8 cellular contexts compared by ENCODE assay signal in genomic region chr12:10213168-10214130, GRCh38. TPM values are rescaled to one million over a fixed set of nuclear protein-coding genes. Genes with fewer than 3 reads are reported as not detected.
DNase-seq lines count a peak whose midpoint lies in the region; ATAC-seq and TF ChIP-seq lines count a peak whose summit lies in the region.

No MANE protein-coding gene starts in this region.

- H3K36me3 ChIP-seq in A673 (ENCODE audit: insufficient read depth, low read length, poor library complexity, severe bottlenecking) = peaks cover 5% of the 10 kb centered on the region

- no peaks in the 10 kb centered on the region for H3K27me3 Mint-ChIP-seq in nephron (ENCODE audit: low read depth)

- CTCF ChIA-PET in A673 (lab: Charles Lee) (interaction anchor here (0.7 to 1.4 kb wide), 2 partner anchors 61 to 360 kb away, joined by 3 to 9 read pairs; no protein-coding TSS in a partner anchor), RWPE1 (lab: Yijun Ruan, JAX) (no interaction called here)

- DNase-seq in A673 (ENCODE audit: low spot score) (peak; percentile 78), RWPE1 (ENCODE audit: low spot score) (peak; percentile 48), fibroblast of the conjunctiva (ENCODE audit: low read depth) (peak; percentile 68)
- peak; percentile 75 for DNase-seq in activated T-helper 9 cell treated with anti-CD3 and anti-CD28 coated beads, Interleukin-2, amount 50 U/mL, for 16 hours (ENCODE audit: low read depth)
- DNase-seq in stimulated activated naive CD4-positive, alpha-beta T cell (lab: John Stamatoyannopoulos, UW) = peak; percentile 50 to 71 (median 58)

- peak overlapping the region; percentile 96 to 97 (median 97) for H3K4me3 Mint-ChIP-seq in nephron

- no peaks in the 10 kb centered on the region for H3K27me3 ChIP-seq in A673 (replicated peaks; ENCODE audit: insufficient read depth, low read depth, low read length, poor library complexity)

- peaks cover 7% of the 10 kb centered on the region for H3K4me1 ChIP-seq in A673 (ENCODE audit: insufficient read depth, low read length, poor library complexity, severe bottlenecking)

- POLR2A ChIA-PET in A673 (lab: Charles Lee; ENCODE audit: low non-redundant PET) (no interaction called here), RWPE1 (lab: Yijun Ruan, JAX; ENCODE audit: low non-redundant PET) (no interaction called here)

- intact Hi-C loops in A673 (cut with micrococcal nuclease; ENCODE audit: unreplicated experiment) = no loop called here

- H3K27ac Mint-ChIP-seq in nephron = peak overlapping the region; percentile 98 to 99 (median 98)

- no peaks in the 10 kb centered on the region for H3K9me3 ChIP-seq in A673 (ENCODE audit: low read depth, low read length, poor library complexity, severe bottlenecking)

- no TSS peak for BruUV-seq in A673 (replicated peaks; lab: Mats Ljungman, UMichigan)

- H3K27ac ChIP-seq in A673 (ENCODE audit: low read depth, low read length, poor library complexity, severe bottlenecking) (peak overlapping the region; percentile 94), RWPE1 (peak overlapping the region; percentile 86)

- ATAC-seq in GM18520 (IDR thresholded peaks at IDR 0.05; ENCODE audit: unreplicated experiment) = peak; percentile 50
- peak; percentile 59 for ATAC-seq in HG03378 (IDR thresholded peaks at IDR 0.05; ENCODE audit: unreplicated experiment)

- H3K4me1 Mint-ChIP-seq in nephron = peaks cover 24% of the 10 kb centered on the region

- peaks cover 5% of the 10 kb centered on the region for H3K36me3 Mint-ChIP-seq in nephron (ENCODE audit: low read depth)

- TF ChIP-seq CTCF in A673 (conservative IDR thresholded peaks at IDR 0.05; ENCODE audit: low read depth, low read length) (no peak), RWPE1 (conservative IDR thresholded peaks at IDR 0.05; ENCODE audit: low read depth) (no peak), nephron (IDR thresholded peaks at IDR 0.05; ENCODE audit: unreplicated experiment in 3 of 3) (no peak)

- no peaks in the 10 kb centered on the region for H3K9me3 Mint-ChIP-seq in nephron

- H3K4me3 ChIP-seq in A673 (ENCODE audit: low read depth, low read length, poor library complexity, severe bottlenecking) = peak overlapping the region; percentile 93

RNA-seq across cellular contexts. Expression of gene GABARAPL1, which starts 0.8 kb away (rescaled TPM):
- total RNA-seq in A673 (2021) = 63.3 and 70.6 TPM in 2 replicates

RNA-seq across cellular contexts. Expression of gene TMEM52B, which starts 34.6 kb away (rescaled TPM):
- 0.24 TPM in 1 of 2 replicates, not detected in the other for total RNA-seq in A673 (2021)

RNA-seq across cellular contexts. Expression of gene OLR1, which starts 41.5 kb away (rescaled TPM):
- total RNA-seq in A673 (2021) = not detected in 2 replicates

Comparison
In these comparisons a context has a peak if more than half of its experiments do, and no peak if none do; other contexts are left out.
1. Peak in every context shown above with its lines: DNase-seq, ATAC-seq, H3K4me3 ChIP-seq and H3K27ac ChIP-seq.